8 cellular contexts compared by ENCODE assay signal in the genomic region with DNA sequence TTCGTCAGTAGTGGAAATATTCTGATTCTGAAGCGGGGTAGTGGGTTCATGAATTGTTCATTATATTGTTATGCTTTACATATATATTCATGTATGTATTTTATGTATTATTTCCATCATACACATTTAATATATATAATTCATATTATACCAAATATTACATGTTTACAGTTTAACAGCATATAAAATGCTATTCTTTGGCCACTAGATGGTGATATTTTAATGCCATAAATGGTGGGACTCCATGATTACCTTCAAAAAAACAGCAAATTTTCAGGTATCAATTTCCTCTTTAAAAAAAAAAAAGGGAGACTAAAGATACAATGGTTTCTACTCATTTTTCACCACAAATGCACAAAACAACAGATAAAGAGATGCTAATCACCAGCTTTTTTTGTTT. TPM values are rescaled to one million over a fixed set of nuclear protein-coding genes. Genes with fewer than 3 reads are reported as not detected.
DNase-seq lines count a peak whose midpoint lies in the region; ATAC-seq and TF ChIP-seq lines count a peak whose summit lies in the region.

No MANE protein-coding gene starts in this region.

- no peak overlapping the region for H3K27ac Mint-ChIP-seq in activated CD8-positive, alpha-beta memory T cell treated with anti-CD3 and anti-CD28 coated beads, Interleukin-2, amount 10 ng/mL, durations not matched to agents 7 days and 5 days

- TF ChIP-seq CTCF in GM12865 (IDR thresholded peaks at IDR 0.05; ENCODE audit: insufficient read depth, low read depth, low read length, missing control alignments) = peak; percentile 29
- TF ChIP-seq CTCF in choroid plexus epithelial cell (conservative IDR thresholded peaks at IDR 0.05; ENCODE audit: low read depth, low read length) = peak; percentile 48

- no peak for DNase-seq in GM12865 (ENCODE audit: low read depth)
- peak in 2 of 3 experiments; percentile 38 to 53 for DNase-seq in NCI-H1417 (lab: John Stamatoyannopoulos, UW)
- peak; percentile 50 for DNase-seq in choroid plexus epithelial cell (ENCODE audit: low read depth)
- peak; percentile 26 for DNase-seq in pons (ENCODE audit: low spot score)
- no peak for DNase-seq in NCI-H524 treated with DMSO at 0.1 percent for 48 hours (lab: John Stamatoyannopoulos, UW)
- no peak for DNase-seq in sciatic nerve (ENCODE audit: low spot score)
- DNase-seq in activated CD8-positive, alpha-beta memory T cell treated with anti-CD3 and anti-CD28 coated beads, Interleukin-2, amount 10 ng/mL, durations not matched to agents 7 days and 5 days = no peak

- H3K4me1 Mint-ChIP-seq in activated CD8-positive, alpha-beta memory T cell treated with anti-CD3 and anti-CD28 coated beads, Interleukin-2, amount 10 ng/mL, durations not matched to agents 7 days and 5 days = no peaks in the 10 kb centered on the region

- CTCF ChIA-PET in activated CD8-positive, alpha-beta memory T cell treated with anti-CD3 and anti-CD28 coated beads, Interleukin-2, amount 10 ng/mL, durations not matched to agents 7 days and 5 days (lab: Charles Lee) = interaction anchor here (0.7 to 2.3 kb wide), 5 partner anchors 12 to 128 kb away, joined by 3 to 7 read pairs (median 3); no protein-coding TSS in a partner anchor

- ATAC-seq in sciatic nerve (no peak), HG02970 (IDR thresholded peaks at IDR 0.05; ENCODE audit: low FRiP score, unreplicated experiment) (no peak)
- ATAC-seq in activated CD8-positive, alpha-beta memory T cell treated with anti-CD3 and anti-CD28 coated beads, Interleukin-2, amount 10 ng/mL, durations not matched to agents 7 days and 5 days = no peak

- H3K27me3 Mint-ChIP-seq in activated CD8-positive, alpha-beta memory T cell treated with anti-CD3 and anti-CD28 coated beads, Interleukin-2, amount 10 ng/mL, durations not matched to agents 7 days and 5 days = no peaks in the 10 kb centered on the region

- peaks cover 1% of the 10 kb centered on the region for H3K36me3 Mint-ChIP-seq in activated CD8-positive, alpha-beta memory T cell treated with anti-CD3 and anti-CD28 coated beads, Interleukin-2, amount 10 ng/mL, durations not matched to agents 7 days and 5 days

- H3K4me3 ChIP-seq in GM12865 (ENCODE audit: low read depth, low read length) (no peak overlapping the region), choroid plexus epithelial cell (ENCODE audit: low read depth, low read length) (no peak overlapping the region)

- intact Hi-C loops in sciatic nerve (cut with DNase I) = loop anchor here (5.0 kb wide), 1 partner anchor 125 kb away; no protein-coding TSS in a partner anchor

- H3K9me3 Mint-ChIP-seq in activated CD8-positive, alpha-beta memory T cell treated with anti-CD3 and anti-CD28 coated beads, Interleukin-2, amount 10 ng/mL, durations not matched to agents 7 days and 5 days (ENCODE audit: low read depth) = no peaks in the 10 kb centered on the region

- H3K4me3 Mint-ChIP-seq in activated CD8-positive, alpha-beta memory T cell treated with anti-CD3 and anti-CD28 coated beads, Interleukin-2, amount 10 ng/mL, durations not matched to agents 7 days and 5 days = no peak overlapping the region

RNA-seq across cellular contexts. Expression of gene BDKRB1, which starts 41.0 kb away (rescaled TPM):
- 3.6 TPM for total RNA-seq in sciatic nerve
- total RNA-seq in activated CD8-positive, alpha-beta memory T cell treated with anti-CD3 and anti-CD28 coated beads, Interleukin-2, amount 10 ng/mL, durations not matched to agents 7 days and 5 days = not detected

Comparison
In these comparisons a context has a peak if more than half of its experiments do, and no peak if none do; other contexts are left out.
1. DNase-seq: peak in NCI-H1417 (2 of 3), choroid plexus epithelial cell (single experiment) and pons (single experiment); none in GM12865 (single experiment), NCI-H524 treated with DMSO at 0.1 percent for 48 hours (single experiment), sciatic nerve (single experiment) and activated CD8-positive, alpha-beta memory T cell treated with anti-CD3 and anti-CD28 coated beads, Interleukin-2, amount 10 ng/mL, durations not matched to agents 7 days and 5 days (single experiment).